25 cellular contexts compared by ENCODE assay signal in the genomic region with DNA sequence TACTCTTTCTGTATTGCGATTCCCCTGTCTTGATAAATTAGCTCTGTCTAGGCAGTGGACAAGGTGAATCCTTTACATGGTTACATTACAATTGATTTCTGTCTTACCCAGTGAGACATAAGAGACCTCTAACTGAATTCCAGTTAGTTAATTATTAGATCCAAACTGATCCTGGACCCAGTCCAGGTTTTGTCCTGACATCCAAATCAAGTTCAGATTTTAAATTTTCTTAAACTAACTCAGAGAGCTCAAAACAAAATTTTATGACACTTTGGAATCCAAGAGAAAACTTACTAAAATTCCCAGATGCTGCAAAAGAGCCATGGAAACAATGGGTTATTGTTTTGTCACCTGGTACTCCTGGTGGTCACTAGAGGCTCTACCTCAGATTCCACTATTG.
"Had no signal": no experiment of that assay in that cellular context is flagged by ENCODE, and none has a peak within 500 bp of the region (broad histone marks: within the 10 kb centered on the region; RNA-seq: fewer than 3 reads in every experiment).

No MANE protein-coding gene starts in this region.

- H3K36me3 Mint-ChIP-seq: stimulated activated effector memory CD8-positive, alpha-beta T cell treated with anti-CD3 and anti-CD28 coated beads, Interleukin-12 subunit alpha, Interleukin-12 subunit beta, amount 100 ng/mL, for 72 hours; stimulated activated naive B cell treated with anti-CD40 and anti-IgM and Interleukin-4, amounts not matched to agents 10 μg/mL and 1 μg/mL and 100 μg/mL, for 72 hours had no signal

- DNase-seq: nephron progenitor cell; nucleus accumbens; pancreas; right cardiac atrium; right lobe of liver; sigmoid colon; small intestine; stimulated activated CD4-positive, alpha-beta T cell treated with anti-CD3 and anti-CD28 coated beads, Interleukin-15, amount 100 ng/mL, for 24 hours; stimulated activated CD4-positive, alpha-beta T cell treated with anti-CD3 and anti-CD28 coated beads, Interleukin-2, amount 100 ng/mL, for 24 hours; stimulated activated CD4-positive, alpha-beta T cell treated with anti-CD3 and anti-CD28 coated beads, Interleukin-2, amount 100 ng/mL, for 48 hours; stimulated activated CD4-positive, alpha-beta T cell treated with anti-CD3 and anti-CD28 coated beads, Interleukin-4, amount 100 ng/mL, for 24 hours; stimulated activated naive B cell treated with anti-CD40 and anti-IgM and Interleukin-4, amounts not matched to agents 10 μg/mL and 1 μg/mL and 100 μg/mL, for 72 hours; stimulated activated naive CD4-positive, alpha-beta T cell treated with Interleukin-2 at 50 U/mL for 16 hours; stomach; thyroid gland; trophoblast cell; upper lobe of left lung had no signal

- H3K27ac Mint-ChIP-seq: natural killer cell treated with Interleukin-12 subunit alpha and Interleukin-12 subunit beta and Interleukin-15 and Interleukin-18, amount 100 ng/mL, for 72 hours; nephron progenitor cell; stimulated activated effector memory CD8-positive, alpha-beta T cell treated with anti-CD3 and anti-CD28 coated beads, Interleukin-12 subunit alpha, Interleukin-12 subunit beta, amount 100 ng/mL, for 72 hours; stimulated activated naive B cell treated with anti-CD40 and anti-IgM and Interleukin-4, amounts not matched to agents 10 μg/mL and 1 μg/mL and 100 μg/mL, for 72 hours; stimulated activated naive CD8-positive, alpha-beta T cell treated with anti-CD3 and anti-CD28 coated beads, Interleukin-15, Interleukin-2, amounts not matched to agents 100 ng/mL and 50 ng/mL, for 24 hours had no signal

- H3K4me1 Mint-ChIP-seq: nephron progenitor cell; neural crest cell; stimulated activated effector memory CD8-positive, alpha-beta T cell treated with anti-CD3 and anti-CD28 coated beads, Interleukin-12 subunit alpha, Interleukin-12 subunit beta, amount 100 ng/mL, for 72 hours; stimulated activated naive B cell treated with anti-CD40 and anti-IgM and Interleukin-4, amounts not matched to agents 10 μg/mL and 1 μg/mL and 100 μg/mL, for 72 hours had no signal

- H3K4me3 Mint-ChIP-seq: natural killer cell treated with Interleukin-12 subunit alpha and Interleukin-12 subunit beta and Interleukin-15 and Interleukin-18, amount 100 ng/mL, for 72 hours; nephron progenitor cell; neural crest cell; stimulated activated effector memory CD8-positive, alpha-beta T cell treated with anti-CD3 and anti-CD28 coated beads, Interleukin-12 subunit alpha, Interleukin-12 subunit beta, amount 100 ng/mL, for 72 hours; stimulated activated naive B cell treated with anti-CD40 and anti-IgM and Interleukin-4, amounts not matched to agents 10 μg/mL and 1 μg/mL and 100 μg/mL, for 72 hours; stimulated activated naive CD8-positive, alpha-beta T cell treated with anti-CD3 and anti-CD28 coated beads, Interleukin-15, Interleukin-2, amounts not matched to agents 100 ng/mL and 50 ng/mL, for 24 hours had no signal

- H3K4me3 ChIP-seq: pancreas, prostate gland, right lobe of liver, sigmoid colon, stomach, thoracic aorta, thyroid gland, tibial nerve, upper lobe of left lung, vagina had no signal

- H3K27me3 Mint-ChIP-seq: natural killer cell treated with Interleukin-12 subunit alpha and Interleukin-12 subunit beta and Interleukin-15 and Interleukin-18, amount 100 ng/mL, for 72 hours; stimulated activated naive B cell treated with anti-CD40 and anti-IgM and Interleukin-4, amounts not matched to agents 10 μg/mL and 1 μg/mL and 100 μg/mL, for 72 hours; stimulated activated naive CD8-positive, alpha-beta T cell treated with anti-CD3 and anti-CD28 coated beads, Interleukin-15, Interleukin-2, amounts not matched to agents 100 ng/mL and 50 ng/mL, for 24 hours had no signal
